ENCODE assay signal across 17 cellular contexts in genomic region chr9:134258828-134259546, GRCh38.
"Had no signal": no experiment of that assay in that cellular context is flagged by ENCODE, and none has a peak within 500 bp of the region (broad histone marks: within the 10 kb centered on the region; RNA-seq: fewer than 3 reads in every experiment).

No MANE protein-coding gene starts in this region.

- H3K36me3 ChIP-seq: esophagus squamous epithelium, lower lobe of right lung, upper lobe of right lung had no signal

- ATAC-seq: activated CD8-positive, alpha-beta T cell treated with anti-CD3 and anti-CD28 coated beads, Interleukin-2, amount 10 ng/mL, durations not matched to agents 7 days and 5 days; activated naive CD8-positive, alpha-beta T cell treated with anti-CD3 and anti-CD28 coated beads, Interleukin-2, amount 50 U/mL, for 24 hours; activated T-cell treated with anti-CD3 and anti-CD28 coated beads, Interleukin-2, amount 50 U/mL, for 4 hours; lower lobe of right lung; natural killer cell; upper lobe of right lung had no signal

- H3K4me1 ChIP-seq: esophagus squamous epithelium, lower lobe of right lung, upper lobe of right lung had no signal

- H3K27ac ChIP-seq: esophagus squamous epithelium, lower lobe of right lung, skin epidermis, upper lobe of right lung had no signal

- H3K27me3 ChIP-seq: upper lobe of right lung had no signal

- H3K9me3 ChIP-seq: esophagus squamous epithelium, lower lobe of right lung, upper lobe of right lung had no signal

- H3K4me3 ChIP-seq: esophagus squamous epithelium, lower lobe of right lung, skin epidermis, upper lobe of right lung had no signal

- DNase-seq: activated CD4-positive, alpha-beta T cell treated with anti-CD3 and anti-CD28 coated beads, Interleukin-2, amount 10 ng/mL, durations not matched to agents 24 days and 14 days; activated CD8-positive, alpha-beta memory T cell treated with anti-CD3 and anti-CD28 coated beads, Interleukin-2, amount 50 U/mL, for 4 hours; activated CD8-positive, alpha-beta T cell treated with anti-CD3 and anti-CD28 coated beads, Interleukin-2, amount 10 ng/mL, durations not matched to agents 7 days and 5 days; activated naive CD4-positive, alpha-beta T cell treated with anti-CD3 and anti-CD28 coated beads, Interleukin-2, amount 10 ng/mL, durations not matched to agents 7 days and 5 days; activated naive CD8-positive, alpha-beta T cell treated with anti-CD3 and anti-CD28 coated beads, Interleukin-2, amount 50 U/mL, for 24 hours; activated T-cell treated with anti-CD3 and anti-CD28 coated beads, Interleukin-2, amount 50 U/mL, for 4 hours; effector CD8-positive, alpha-beta T cell; esophagus squamous epithelium; kidney glomerular epithelial cell; lower lobe of right lung; natural killer cell; retina; stimulated activated CD4-positive, alpha-beta T cell treated with anti-CD3 and anti-CD28 coated beads, Interleukin-15, amount 100 ng/mL, for 24 hours; stimulated activated CD4-positive, alpha-beta T cell treated with anti-CD3 and anti-CD28 coated beads, Interleukin-2, amount 100 ng/mL, for 48 hours; T1000; upper lobe of right lung had no signal
